8 cellular contexts compared by ENCODE assay signal in genomic region chr6:7468382-7469081, GRCh38.
A peak's percentile ranks its signal among the peaks of the same experiment; 100 is the strongest.
DNase-seq lines count a peak whose midpoint lies in the region; ATAC-seq and TF ChIP-seq lines count a peak whose summit lies in the region.

No MANE protein-coding gene starts in this region.

- no peak overlapping the region for H3K4me3 Mint-ChIP-seq in endodermal cell

- DNase-seq in HEK293T (ENCODE audit: extremely low spot score) (peak; percentile 34), SK-N-SH (peak; percentile 75), glomerular visceral epithelial cell (ENCODE audit: extremely low spot score) (peak; percentile 62), NCI-H345 treated with DMSO at 0.1 percent for 48 hours (lab: John Stamatoyannopoulos, UW; ENCODE audit: unreplicated experiment) (no peak), endodermal cell (no peak), sigmoid colon (no peak)
- DNase-seq in stimulated activated CD4-positive, alpha-beta T cell treated with anti-CD3 and anti-CD28 coated beads, Interleukin-4, amount 100 ng/mL, for 4 hours: peak; percentile 3 to 28

- H3K4me3 ChIP-seq in SK-N-SH (ENCODE audit: low read depth in 2 of 2, low read length in 1 of 2) (peak overlapping the region; percentile 41 to 49), endodermal cell (ENCODE audit: low read length) (no peak overlapping the region), sigmoid colon (peak overlapping the region in 2 of 4 donors; percentile 12 to 25)

- H3K27me3 Mint-ChIP-seq in endodermal cell (ENCODE audit: insufficient read depth): peaks cover 2% of the 10 kb centered on the region

- CTCF ChIA-PET in HEK293T (lab: Yijun Ruan, JAX): interaction anchor here (1.1 kb wide), 1 partner anchor 20 kb away, joined by 5 read pairs; no protein-coding TSS in a partner anchor
- CTCF ChIA-PET in SK-N-SH (lab: Yijun Ruan, JAX): interaction anchor here (0.7 kb wide), 1 partner anchor 147 kb away, joined by 3 read pairs; no protein-coding TSS in a partner anchor

- H3K9ac ChIP-seq in SK-N-SH (peak overlapping the region; percentile 14; the same call in 1 of the 2 replicates), endodermal cell (ENCODE audit: extremely low read depth, low read length, poor library complexity, severe bottlenecking) (no peak overlapping the region)

- no peak for TF ChIP-seq EP300 in SK-N-SH (IDR thresholded peaks at IDR 0.05; ENCODE audit: borderline replicate concordance in 1 of 2, low read depth in 1 of 2, low read length in 1 of 2)
- no peak for TF ChIP-seq EP300 in sigmoid colon (IDR thresholded peaks at IDR 0.05)

- no peak overlapping the region for H3K27ac Mint-ChIP-seq in endodermal cell

- peak overlapping the region; percentile 75 for H3K4me2 ChIP-seq in SK-N-SH

- no peaks in the 10 kb centered on the region for H3K9me3 Mint-ChIP-seq in endodermal cell

- H3K9me3 ChIP-seq in SK-N-SH (no peaks in the 10 kb centered on the region), endodermal cell (ENCODE audit: control insufficient read depth, low read length) (no peaks in the 10 kb centered on the region), sigmoid colon (no peaks in the 10 kb centered on the region)

- H3K36me3 Mint-ChIP-seq in endodermal cell (ENCODE audit: low read depth): no peaks in the 10 kb centered on the region

- TF ChIP-seq RAD21 in SK-N-SH (IDR thresholded peaks at IDR 0.05; ENCODE audit: low read length): no peak

- H3K27me3 ChIP-seq in SK-N-SH (ENCODE audit: insufficient read depth) (no peaks in the 10 kb centered on the region), endodermal cell (ENCODE audit: control insufficient read depth, insufficient read depth, low read length, poor library complexity, severe bottlenecking) (no peaks in the 10 kb centered on the region), sigmoid colon (no peaks in the 10 kb centered on the region)

- no peaks in the 10 kb centered on the region for H3K9me2 ChIP-seq in SK-N-SH

- TF ChIP-seq CTCF in SK-N-SH (IDR thresholded peaks at IDR 0.05): no peak
- no peak for TF ChIP-seq CTCF in endodermal cell (conservative IDR thresholded peaks at IDR 0.05)
- TF ChIP-seq CTCF in sigmoid colon (IDR thresholded peaks at IDR 0.05): no peak

- H3K27ac ChIP-seq in SK-N-SH (ENCODE audit: low read depth in 2 of 2, low read length in 1 of 2) (no peak overlapping the region), endodermal cell (ENCODE audit: low read depth, low read length) (no peak overlapping the region), sigmoid colon (no peak overlapping the region)

- H3K36me3 ChIP-seq in SK-N-SH (replicated peaks in 1 of 2; ENCODE audit: control insufficient read depth in 1 of 2, insufficient read depth in 2 of 2, low read length in 1 of 2) (no peaks in the 10 kb centered on the region), endodermal cell (ENCODE audit: control insufficient read depth, insufficient read depth, low read length) (no peaks in the 10 kb centered on the region), sigmoid colon (no peaks in the 10 kb centered on the region)

- no peak for ATAC-seq in GM18909 (IDR thresholded peaks at IDR 0.05; ENCODE audit: poor library complexity, unreplicated experiment)

- H4K20me1 ChIP-seq in SK-N-SH (ENCODE audit: insufficient read depth): no peaks in the 10 kb centered on the region

- H3K79me2 ChIP-seq in SK-N-SH (ENCODE audit: insufficient read depth): no peaks in the 10 kb centered on the region

- H3K4me1 Mint-ChIP-seq in endodermal cell: peaks cover 17% of the 10 kb centered on the region

- H2AFZ ChIP-seq in SK-N-SH (ENCODE audit: low read depth): peak overlapping the region; percentile 88

- 9% methylated on average over 18 of the region's 21 CpGs for WGBS in SK-N-SH (ENCODE audit: low lambda C conversion rate)
- 87 to 91% methylated on average over 20 to 21 of the region's 21 CpGs for WGBS in endodermal cell (ENCODE audit: insufficient coverage in 1 of 2, insufficient read length in 1 of 2), 2 experiments
- 71 to 81% methylated on average over 21 of the region's 21 CpGs for WGBS in sigmoid colon, 2 donors

- peaks cover 0 to 6% of the 10 kb centered on the region in 2 experiments; a peak in 2 of 4 replicates for H3K4me1 ChIP-seq in SK-N-SH (ENCODE audit: control insufficient read depth in 1 of 2, insufficient read depth in 2 of 2, low read depth in 1 of 2, low read length in 1 of 2)
- H3K4me1 ChIP-seq in endodermal cell (ENCODE audit: control insufficient read depth, insufficient read depth, low read length): peaks cover 6% of the 10 kb centered on the region
- no peaks in the 10 kb centered on the region for H3K4me1 ChIP-seq in sigmoid colon

- TF ChIP-seq POLR2A in sigmoid colon (IDR thresholded peaks at IDR 0.05): no peak

- peaks cover 3% of the 10 kb centered on the region for H3F3A ChIP-seq in SK-N-SH (replicated peaks; ENCODE audit: insufficient read depth)

- intact Hi-C loops in sigmoid colon (cut with DNase I): no loop called here

- POLR2A ChIA-PET in HEK293T (lab: Yijun Ruan, JAX): interaction anchor here (0.6 to 1.5 kb wide), 3 partner anchors 77 to 121 kb away, joined by 3 to 6 read pairs (median 4); partner anchors contain the start of gene SNRNP48
- POLR2A ChIA-PET in SK-N-SH (lab: Yijun Ruan, JAX): no interaction called here

TF ChIP-seq in HEK293T, 16 proteins besides CTCF, POLR2A, EP300 and RAD21:
- TF ChIP-seq FOXK2 (IDR thresholded peaks at IDR 0.05) (no peak), BHLHE40 (IDR thresholded peaks at IDR 0.05; ENCODE audit: borderline replicate concordance) (no peak), LEF1 (IDR thresholded peaks at IDR 0.05; ENCODE audit: borderline replicate concordance) (no peak), FOXM1 (IDR thresholded peaks at IDR 0.05; ENCODE audit: borderline replicate concordance) (no peak), HDGF (IDR thresholded peaks at IDR 0.05; ENCODE audit: borderline replicate concordance) (no peak), PKNOX1 (IDR thresholded peaks at IDR 0.05) (no peak), SUZ12 (IDR thresholded peaks at IDR 0.05) (no peak), L3MBTL2 (conservative IDR thresholded peaks at IDR 0.05) (no peak), ZNF384 (IDR thresholded peaks at IDR 0.05) (no peak), TARDBP (IDR thresholded peaks at IDR 0.05) (no peak), NFRKB (IDR thresholded peaks at IDR 0.05) (no peak), ARNT (IDR thresholded peaks at IDR 0.05) (no peak), SP1 (IDR thresholded peaks at IDR 0.05) (no peak), CTBP1 (IDR thresholded peaks at IDR 0.05; ENCODE audit: borderline replicate concordance) (no peak), ELF4 (IDR thresholded peaks at IDR 0.05) (no peak), FOXA1 (IDR thresholded peaks at IDR 0.05) (no peak)

TF ChIP-seq in SK-N-SH, 30 proteins besides CTCF, POLR2A, EP300 and RAD21:
- no peak for TF ChIP-seq YY1 (IDR thresholded peaks at IDR 0.05; ENCODE audit: low read depth)
- TF ChIP-seq NRF1 (IDR thresholded peaks at IDR 0.05; ENCODE audit: low read depth, low read length): peak; percentile 50
- TF ChIP-seq GATA2 (CRISPR knock-in tag; IDR thresholded peaks at IDR 0.05): peak; percentile 23; the same call in 1 of the 2 replicates
- TF ChIP-seq MXI1 (IDR thresholded peaks at IDR 0.05; ENCODE audit: low read depth, low read length): no peak
- TF ChIP-seq FOSL2 (IDR thresholded peaks at IDR 0.05; ENCODE audit: borderline replicate concordance, low read depth): peak; percentile 60; the same call in 1 of the 2 replicates
TF ChIP-seq in SK-N-SH: peak in this region for 3.

Comparison
In these comparisons a context has a peak if more than half of its experiments do, and no peak if none do; other contexts are left out.
1. DNase-seq: peak in HEK293T (single experiment), SK-N-SH (single experiment), glomerular visceral epithelial cell (single experiment) and stimulated activated CD4-positive, alpha-beta T cell treated with anti-CD3 and anti-CD28 coated beads, Interleukin-4, amount 100 ng/mL, for 4 hours (2 of 2); none in NCI-H345 treated with DMSO at 0.1 percent for 48 hours (single experiment), endodermal cell (single experiment) and sigmoid colon (single experiment).